ENCODE assay signal across 13 cellular contexts in genomic region chr15:89165677-89166076, GRCh38. TPM values are rescaled to one million over a fixed set of nuclear protein-coding genes. Genes with fewer than 3 reads are reported as not detected.
DNase-seq lines count a peak whose midpoint lies in the region; ATAC-seq, FAIRE-seq and TF ChIP-seq lines count a peak whose summit lies in the region.
"Had no signal": no experiment of that assay in that cellular context is flagged by ENCODE, and none has a peak within 500 bp of the region (broad histone marks: within the 10 kb centered on the region; RNA-seq: fewer than 3 reads in every experiment).

No MANE protein-coding gene starts in this region.

- intact Hi-C loops in stomach (cut with DNase I; ENCODE audit: low total_unique reads), result no loop called here
- intact Hi-C loops in transverse colon (cut with DNase I; ENCODE audit: low total_unique reads), result no loop called here

- peak overlapping the region in 4 of 5 donors; percentile 0 to 84 (median 59) for H3K27ac ChIP-seq in stomach
- H3K27ac ChIP-seq in transverse colon, result peak overlapping the region in 2 of 4 donors; percentile 39 to 43

- DNase-seq in activated T-cell treated with anti-CD3 and anti-CD28 coated beads, Interleukin-2, amount 50 U/mL, for 24 hours, result no peak
- DNase-seq in activated T-cell treated with anti-CD3 and anti-CD28 coated beads, Interleukin-2, amount 50 U/mL, for 72 hours, result no peak
- DNase-seq in adipocyte (ENCODE audit: low read depth) (no peak), left lobe of liver (ENCODE audit: low spot score) (no peak), stomach (no peak), urothelium cell line (ENCODE audit: low spot score) (no peak), HuH-7 (ENCODE audit: low spot score) (no peak), transverse colon (no peak)
- DNase-seq: left cardiac atrium had no signal

- no peak overlapping the region for H3K4me3 Mint-ChIP-seq in activated T-cell treated with anti-CD3 and anti-CD28 coated beads, Interleukin-2, amount 50 U/mL, for 24 hours
- no peak overlapping the region for H3K4me3 Mint-ChIP-seq in activated T-cell treated with anti-CD3 and anti-CD28 coated beads, Interleukin-2, amount 50 U/mL, for 72 hours
- H3K4me3 Mint-ChIP-seq: neural crest cell had no signal

- no peak for ATAC-seq in activated T-cell treated with anti-CD3 and anti-CD28 coated beads, Interleukin-2, amount 50 U/mL, for 72 hours (replicated peaks in 1 of 2)
- ATAC-seq in left lobe of liver, result peak; percentile 10
- ATAC-seq: activated CD4-positive, CD25-positive, alpha-beta regulatory T cell treated with anti-CD3 and anti-CD28 coated beads, Interleukin-2, amount 50 U/mL, for 24 hours had no signal

- H3K9me3 ChIP-seq in adipocyte (ENCODE audit: control insufficient read depth, low read length) (no peaks in the 10 kb centered on the region), stomach (no peaks in the 10 kb centered on the region), transverse colon (no peaks in the 10 kb centered on the region)

- peaks cover 42% of the 10 kb centered on the region for H3K4me1 Mint-ChIP-seq in activated T-cell treated with anti-CD3 and anti-CD28 coated beads, Interleukin-2, amount 50 U/mL, for 24 hours (ENCODE audit: low read depth)
- peaks cover 31% of the 10 kb centered on the region for H3K4me1 Mint-ChIP-seq in activated T-cell treated with anti-CD3 and anti-CD28 coated beads, Interleukin-2, amount 50 U/mL, for 72 hours (ENCODE audit: low read depth)

- TF ChIP-seq CTCF in stomach (IDR thresholded peaks at IDR 0.05) (no peak), transverse colon (IDR thresholded peaks at IDR 0.05) (no peak)

- FAIRE-seq in urothelium cell line (lab: Jason Lieb, UNC), result no peak
- FAIRE-seq: bronchial epithelial cell, D721Med had no signal

- H3K9ac ChIP-seq in adipocyte (ENCODE audit: low read length), result peak overlapping the region; percentile 58

- H3K27ac Mint-ChIP-seq in activated T-cell treated with anti-CD3 and anti-CD28 coated beads, Interleukin-2, amount 50 U/mL, for 24 hours, result peak overlapping the region; percentile 72
- H3K27ac Mint-ChIP-seq in activated T-cell treated with anti-CD3 and anti-CD28 coated beads, Interleukin-2, amount 50 U/mL, for 72 hours, result no peak overlapping the region

- no peaks in the 10 kb centered on the region for H3K9me3 Mint-ChIP-seq in activated T-cell treated with anti-CD3 and anti-CD28 coated beads, Interleukin-2, amount 50 U/mL, for 24 hours
- no peaks in the 10 kb centered on the region for H3K9me3 Mint-ChIP-seq in activated T-cell treated with anti-CD3 and anti-CD28 coated beads, Interleukin-2, amount 50 U/mL, for 72 hours
- H3K9me3 Mint-ChIP-seq: neural crest cell had no signal

- no peak overlapping the region for H3K4me3 ChIP-seq in adipocyte (ENCODE audit: low read length)
- no peak overlapping the region for H3K4me3 ChIP-seq in stomach
- H3K4me3 ChIP-seq in transverse colon, result no peak overlapping the region

- TF ChIP-seq EP300 in stomach (IDR thresholded peaks at IDR 0.05) (no peak), transverse colon (IDR thresholded peaks at IDR 0.05; ENCODE audit: low read depth) (no peak)

- 18 to 43% (median 37%) methylated on average over 2 of the region's 2 CpGs for WGBS in stomach, 5 donors
- WGBS in transverse colon (ENCODE audit: low coverage in 1 of 2), 2 donors, result 22 to 63% methylated on average over 2 of the region's 2 CpGs

- no peaks in the 10 kb centered on the region for H3K27me3 Mint-ChIP-seq in activated T-cell treated with anti-CD3 and anti-CD28 coated beads, Interleukin-2, amount 50 U/mL, for 24 hours
- no peaks in the 10 kb centered on the region for H3K27me3 Mint-ChIP-seq in activated T-cell treated with anti-CD3 and anti-CD28 coated beads, Interleukin-2, amount 50 U/mL, for 72 hours (ENCODE audit: low read depth)

- H3K27me3 ChIP-seq in adipocyte (replicated peaks; ENCODE audit: control insufficient read depth, insufficient read depth, low read length) (no peaks in the 10 kb centered on the region), stomach (no peaks in the 10 kb centered on the region), transverse colon (no peaks in the 10 kb centered on the region)

- H3K36me3 Mint-ChIP-seq in activated T-cell treated with anti-CD3 and anti-CD28 coated beads, Interleukin-2, amount 50 U/mL, for 24 hours (ENCODE audit: low read depth), result peaks cover 50% of the 10 kb centered on the region
- H3K36me3 Mint-ChIP-seq in activated T-cell treated with anti-CD3 and anti-CD28 coated beads, Interleukin-2, amount 50 U/mL, for 72 hours (ENCODE audit: insufficient read depth in 2 of 2), result peaks cover 0 to 10% of the 10 kb centered on the region in 2 donors

- no peak for TF ChIP-seq POLR2A in stomach (IDR thresholded peaks at IDR 0.05)
- no peak for TF ChIP-seq POLR2A in transverse colon (IDR thresholded peaks at IDR 0.05)

- in situ Hi-C loops in transverse colon (cut with MboI; ENCODE audit: low pct_ligation_motif_present in 1 of 4, low pct_unique_long_range_greater_than_20kb in 1 of 4, low sequenced_read_pairs in 3 of 4), result loop anchor here in 1 of 4 donors (25.0 kb wide), 1 partner anchor 253 kb away; the partner anchor contains the start of gene MFGE8

- H3K36me3 ChIP-seq in adipocyte (ENCODE audit: control insufficient read depth, insufficient read depth, low read length, severe bottlenecking) (peaks cover 21% of the 10 kb centered on the region), stomach (peaks cover 0 to 45% (median 18%) of the 10 kb centered on the region in 4 donors), transverse colon (no peaks in the 10 kb centered on the region)

- H3K4me1 ChIP-seq in adipocyte (ENCODE audit: control insufficient read depth, insufficient read depth, low read length) (peaks cover 36% of the 10 kb centered on the region), stomach (peaks cover 26 to 57% (median 44%) of the 10 kb centered on the region in 4 donors), transverse colon (peaks cover 3 to 42% (median 18%) of the 10 kb centered on the region in 4 donors)

RNA-seq across cellular contexts. Expression of gene RLBP1, which starts 55.7 kb away (rescaled TPM):
- under 1 TPM in 1 of 2 donors, not detected in 1; 0.53 TPM for total RNA-seq in activated T-cell treated with anti-CD3 and anti-CD28 coated beads, Interleukin-2, amount 50 U/mL, for 72 hours
- not detected for total RNA-seq in left lobe of liver
- 1 to 10 TPM in 1 of 5 donors, not detected in 4; 1.3 TPM for total RNA-seq in stomach
- under 1 TPM in 1 of 3 donors, not detected in 2; 0.13 TPM for polyA plus RNA-seq in stomach
- total RNA-seq in transverse colon, result not detected
- total RNA-seq: bronchial epithelial cell, left cardiac atrium had no signal
